In the genomic region with DNA sequence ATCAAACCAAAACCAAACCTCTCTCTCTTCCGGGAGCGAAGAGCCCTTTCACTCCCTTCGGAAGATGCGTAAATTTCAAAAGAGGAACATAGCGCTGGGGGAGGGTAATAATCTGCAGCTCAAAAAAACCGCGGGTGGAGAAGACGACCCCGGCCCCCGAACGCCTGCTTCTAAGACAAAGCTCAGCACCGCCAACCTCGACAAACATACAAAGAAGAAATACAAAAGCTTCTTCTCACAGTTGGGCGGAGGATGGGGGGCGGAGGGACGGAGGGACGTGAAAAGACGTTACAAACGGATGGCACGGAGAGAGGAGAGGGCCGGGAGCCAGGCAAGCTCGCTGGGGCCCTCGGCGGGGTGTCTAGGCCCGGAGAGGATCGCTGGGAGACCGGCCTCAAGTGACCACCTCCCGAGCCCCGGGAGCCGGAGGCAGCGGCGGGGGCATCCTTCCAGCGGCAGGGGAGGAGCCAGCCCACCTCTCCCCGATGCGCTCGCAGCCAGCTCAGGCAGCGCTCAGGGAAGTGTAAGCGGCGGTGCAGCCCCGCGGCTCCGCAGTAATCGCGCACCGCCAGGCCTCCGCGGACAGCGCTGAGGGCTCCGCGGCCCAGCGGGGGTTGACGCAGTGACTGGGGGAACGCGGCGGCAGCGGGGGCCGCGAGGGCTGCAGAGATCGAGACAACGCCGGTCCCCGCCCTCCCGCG, we compare ENCODE assay signal across 8 cellular contexts. TPM values are rescaled to one million over a fixed set of nuclear protein-coding genes. Genes with fewer than 3 reads are reported as not detected.
A peak's percentile ranks its signal among the peaks of the same experiment; 100 is the strongest.
DNase-seq lines count a peak whose midpoint lies in the region; ATAC-seq and TF ChIP-seq lines count a peak whose summit lies in the region.

No MANE protein-coding gene starts in this region.

- peak overlapping the region; percentile 84 for H3K27ac ChIP-seq in HCT116 (ENCODE audit: low read depth, low read length)

- no peaks in the 10 kb centered on the region for H4K20me1 ChIP-seq in HCT116 (ENCODE audit: insufficient read depth)

- TF ChIP-seq RAD21 in HCT116 (IDR thresholded peaks at IDR 0.05; ENCODE audit: low read depth) = no peak

- peak overlapping the region; percentile 91 to 97 for H3K4me3 ChIP-seq in HCT116 (replicated peaks in 1 of 2; ENCODE audit: low read depth in 1 of 2, low read length in 2 of 2)
- peak overlapping the region; percentile 70 for H3K4me3 ChIP-seq in MG63

- H3K27me3 ChIP-seq in HCT116 (ENCODE audit: insufficient read depth, low read length) (no peaks in the 10 kb centered on the region), MG63 (no peaks in the 10 kb centered on the region)

- DNase-seq in HCT116 (ENCODE audit: low read depth, low spot score) (no peak), MG63 (peak; percentile 33), UCSD-AML1 (lab: John Stamatoyannopoulos, UW; ENCODE audit: unreplicated experiment) (peak; percentile 43), kidney glomerular epithelial cell (lab: John Stamatoyannopoulos, UW) (peak; percentile 40), NK-92 (lab: John Stamatoyannopoulos, UW; ENCODE audit: unreplicated experiment) (no peak)
- DNase-seq in central memory CD4-positive, alpha-beta T cell = peak; percentile 44
- DNase-seq in stimulated activated CD4-positive, alpha-beta T cell treated with anti-CD3 and anti-CD28 coated beads, Interleukin-15, amount 100 ng/mL, for 1 hour (ENCODE audit: low read depth in 1 of 2, low spot score in 1 of 2) = peak; percentile 12 to 18

- peaks cover 54% of the 10 kb centered on the region for H3K79me2 ChIP-seq in HCT116 (ENCODE audit: insufficient read depth, low read length)

- CTCF ChIA-PET in HCT116 (lab: Charles Lee) = interaction anchor here (1.0 to 2.7 kb wide), 4 partner anchors 13 to 175 kb away, joined by 3 to 10 read pairs (median 4); no protein-coding TSS in a partner anchor

- intact Hi-C loops in HCT116 (cut with micrococcal nuclease) = loop anchor here (2.0 to 10.0 kb wide), 4 partner anchors 14 to 534 kb away; a partner anchor contains a TSS

- RAD21 ChIA-PET in HCT116 (lab: Charles Lee; ENCODE audit: low non-redundant PET in 1 of 2, low total read pairs in 2 of 2, uncharacterized antibody in 2 of 2, unreplicated experiment in 2 of 2) = no interaction called here

- peaks cover 8 to 15% of the 10 kb centered on the region in 2 experiments; a peak in 2 of 4 replicates for H3K4me1 ChIP-seq in HCT116 (ENCODE audit: control insufficient read depth in 1 of 2, insufficient read depth in 2 of 2, low read length in 2 of 2)

- TF ChIP-seq POLR2A in GM10847 (IDR thresholded peaks at IDR 0.05; ENCODE audit: extremely low read depth, insufficient read length) (peak; percentile 15), HCT116 (IDR thresholded peaks at IDR 0.05; ENCODE audit: borderline replicate concordance, extremely low read depth, insufficient read depth, insufficient read length) (no peak)

- H3K36me3 ChIP-seq in HCT116 (ENCODE audit: control insufficient read depth in 1 of 2, insufficient read depth in 2 of 2, low read length in 2 of 2) (no peaks in the 10 kb centered on the region; a peak in 1 of 4 replicates), MG63 (no peaks in the 10 kb centered on the region)

- POLR2A ChIA-PET in HCT116 (lab: Charles Lee) = no interaction called here

- peak overlapping the region; percentile 89 for H3K9ac ChIP-seq in HCT116 (ENCODE audit: low read length)

- H2AFZ ChIP-seq in HCT116 (ENCODE audit: low read depth, low read length, poor library complexity, severe bottlenecking) = no peak overlapping the region

- H3K9me2 ChIP-seq in HCT116 (ENCODE audit: insufficient read depth) = no peaks in the 10 kb centered on the region

- H3K9me3 ChIP-seq in HCT116 (ENCODE audit: control insufficient read depth in 1 of 2, insufficient read depth in 1 of 2, low read depth in 1 of 2, low read length in 2 of 2) = no peaks in the 10 kb centered on the region
- H3K9me3 ChIP-seq in MG63 = no peaks in the 10 kb centered on the region

- TF ChIP-seq CTCF in HCT116 (IDR thresholded peaks at IDR 0.05 in 2 of 3, conservative IDR thresholded peaks at IDR 0.05 in 1 of 3; ENCODE audit: borderline replicate concordance in 1 of 3, insufficient read depth in 1 of 3, low read depth in 2 of 3, low read length in 2 of 3) = no peak

- ATAC-seq in HCT116 = peak; percentile 34; the same call in 1 of the 2 replicates

- no TSS peak for BruUV-seq in HCT116 (replicated peaks; lab: Mats Ljungman, UMichigan)

- H3K4me2 ChIP-seq in HCT116 (ENCODE audit: low read length) = peak overlapping the region; percentile 75

TF ChIP-seq in HCT116, 20 proteins besides CTCF, POLR2A, EP300 and RAD21:
- no peak for TF ChIP-seq POLR2AphosphoS5 (IDR thresholded peaks at IDR 0.05; ENCODE audit: low read depth, low read length)
- peak; percentile 88 for TF ChIP-seq ZFX (IDR thresholded peaks at IDR 0.05)
- TF ChIP-seq SIN3A (IDR thresholded peaks at IDR 0.05; ENCODE audit: low read depth) = 0 out of 2 replicates have a peak, but pooled peaks have one; percentile 10

RNA-seq across cellular contexts. Expression of a gene that starts 0.8 kb away (rescaled TPM):
- total RNA-seq in HCT116 (2021; ENCODE audit: unreplicated experiment) = 95.0 TPM
- 93.5 and 115 TPM in 2 replicates for polyA plus RNA-seq in HCT116 (2012)
- 29.7 and 45.8 TPM in 2 replicates for total RNA-seq in MG63 (2014; rRNA removed; shearing (Covaris generic); ENCODE audit: low replicate concordance)

Comparison
In these comparisons a context has a peak if more than half of its experiments do, and no peak if none do; other contexts are left out.
1. DNase-seq: peak in MG63 (single experiment), UCSD-AML1 (single experiment), central memory CD4-positive, alpha-beta T cell (single experiment), kidney glomerular epithelial cell (single experiment) and stimulated activated CD4-positive, alpha-beta T cell treated with anti-CD3 and anti-CD28 coated beads, Interleukin-15, amount 100 ng/mL, for 1 hour (2 of 2); none in HCT116 (single experiment) and NK-92 (single experiment).